Comparison of ENCODE assay signal across 31 cellular contexts in the genomic region with DNA sequence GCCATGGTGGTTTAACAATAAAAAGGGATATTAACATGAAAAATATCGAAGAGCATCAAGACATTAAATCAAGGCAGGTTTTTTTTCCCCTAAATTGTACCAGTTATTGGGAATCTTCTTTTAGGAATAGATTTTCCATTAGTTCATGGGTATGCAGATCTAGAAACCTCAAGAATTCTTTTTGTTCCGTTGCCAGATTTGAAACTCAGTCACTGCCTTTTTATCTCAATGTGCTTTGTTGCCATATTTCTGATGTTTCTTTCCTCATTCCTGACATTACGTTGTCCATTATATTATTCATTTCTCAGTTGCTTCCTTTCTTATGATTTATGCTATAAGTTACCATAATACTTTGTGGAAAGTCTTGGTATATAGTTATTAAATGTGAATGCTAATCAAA.
"Had no signal": no experiment of that assay in that cellular context is flagged by ENCODE, and none has a peak within 500 bp of the region (broad histone marks: within the 10 kb centered on the region; RNA-seq: fewer than 3 reads in every experiment).

No MANE protein-coding gene starts in this region.

- H3K4me1 ChIP-seq: left lung, prostate gland, right atrium auricular region, spleen, testis, uterus had no signal

- H3K4me3 Mint-ChIP-seq: activated CD4-positive, alpha-beta T cell treated with anti-CD3 and anti-CD28 coated beads, Interleukin-2, amount 10 ng/mL, durations not matched to agents 7 days and 5 days; activated CD8-positive, alpha-beta memory T cell treated with anti-CD3 and anti-CD28 coated beads, Interleukin-2, amount 10 ng/mL, durations not matched to agents 7 days and 5 days; activated CD8-positive, alpha-beta T cell treated with anti-CD3 and anti-CD28 coated beads for 36 hours; activated naive CD4-positive, alpha-beta T cell treated with anti-CD3 and anti-CD28 coated beads, Interleukin-2, amount 10 ng/mL, durations not matched to agents 7 days and 5 days; endodermal cell; immature natural killer cell; naive thymus-derived CD4-positive, alpha-beta T cell; neural crest cell had no signal

- H3K9me3 Mint-ChIP-seq: activated CD8-positive, alpha-beta T cell treated with anti-CD3 and anti-CD28 coated beads for 36 hours; activated naive CD4-positive, alpha-beta T cell treated with anti-CD3 and anti-CD28 coated beads, Interleukin-2, amount 10 ng/mL, durations not matched to agents 7 days and 5 days; endodermal cell; immature natural killer cell; naive thymus-derived CD4-positive, alpha-beta T cell; neural crest cell had no signal

- DNase-seq: activated CD4-positive, alpha-beta T cell treated with anti-CD3 and anti-CD28 coated beads, Interleukin-2, amount 10 ng/mL, durations not matched to agents 7 days and 5 days; activated CD4-positive, CD25-positive, alpha-beta regulatory T cell treated with anti-CD3 and anti-CD28 coated beads, Interleukin-2, amount 50 U/mL, for 72 hours; activated CD8-positive, alpha-beta memory T cell treated with anti-CD3 and anti-CD28 coated beads, Interleukin-2, amount 10 ng/mL, durations not matched to agents 7 days and 5 days; activated CD8-positive, alpha-beta T cell treated with anti-CD3 and anti-CD28 coated beads for 36 hours; activated effector memory CD4-positive, alpha-beta T cell treated with anti-CD3 and anti-CD28 coated beads, Interleukin-2, amount 50 U/mL, for 16 hours; activated naive CD4-positive, alpha-beta T cell treated with anti-CD3 and anti-CD28 coated beads, Interleukin-2, amount 10 ng/mL, durations not matched to agents 7 days and 5 days; activated T-cell treated with anti-CD3 and anti-CD28 coated beads for 4 hours; anterior cingulate cortex; cerebellar nuclear complex; cortex of kidney; endodermal cell; glutamatergic neuron; immature natural killer cell; kidney glomerular epithelial cell; left lung; naive thymus-derived CD4-positive, alpha-beta T cell; spleen; stimulated activated CD4-positive, alpha-beta T cell treated with anti-CD3 and anti-CD28 coated beads, Interleukin-4, amount 100 ng/mL, for 1 hour; stimulated activated naive CD4-positive, alpha-beta T cell; testis; trophoblast cell; uterus; WERI-Rb-1 had no signal

- H3K27me3 Mint-ChIP-seq: activated CD4-positive, alpha-beta T cell treated with anti-CD3 and anti-CD28 coated beads, Interleukin-2, amount 10 ng/mL, durations not matched to agents 7 days and 5 days; activated CD8-positive, alpha-beta memory T cell treated with anti-CD3 and anti-CD28 coated beads, Interleukin-2, amount 10 ng/mL, durations not matched to agents 7 days and 5 days; activated CD8-positive, alpha-beta T cell treated with anti-CD3 and anti-CD28 coated beads for 36 hours; activated naive CD4-positive, alpha-beta T cell treated with anti-CD3 and anti-CD28 coated beads, Interleukin-2, amount 10 ng/mL, durations not matched to agents 7 days and 5 days; naive thymus-derived CD4-positive, alpha-beta T cell had no signal

- H3K36me3 ChIP-seq: left lung, prostate gland, right atrium auricular region, spleen, uterus, WERI-Rb-1 had no signal

- H2AFZ ChIP-seq: hepatocyte had no signal

- H3K4me3 ChIP-seq: hepatocyte, left lung, lung, prostate gland, right atrium auricular region, spleen, testis, uterus had no signal

- H3K9me3 ChIP-seq: left lung, prostate gland, right atrium auricular region, spleen, testis, uterus had no signal

- H3K27me3 ChIP-seq: foreskin keratinocyte, hepatocyte, left lung, right atrium auricular region, spleen, testis, uterus had no signal

- H3K4me2 ChIP-seq: hepatocyte had no signal

- H3K4me1 Mint-ChIP-seq: activated CD4-positive, alpha-beta T cell treated with anti-CD3 and anti-CD28 coated beads, Interleukin-2, amount 10 ng/mL, durations not matched to agents 7 days and 5 days; activated naive CD4-positive, alpha-beta T cell treated with anti-CD3 and anti-CD28 coated beads, Interleukin-2, amount 10 ng/mL, durations not matched to agents 7 days and 5 days; endodermal cell; naive thymus-derived CD4-positive, alpha-beta T cell had no signal

- H3K27ac ChIP-seq: foreskin keratinocyte, hepatocyte, left lung, prostate gland, right atrium auricular region, spleen, testis, uterus, WERI-Rb-1 had no signal

- H3K27ac Mint-ChIP-seq: activated CD4-positive, alpha-beta T cell treated with anti-CD3 and anti-CD28 coated beads, Interleukin-2, amount 10 ng/mL, durations not matched to agents 7 days and 5 days; activated CD8-positive, alpha-beta memory T cell treated with anti-CD3 and anti-CD28 coated beads, Interleukin-2, amount 10 ng/mL, durations not matched to agents 7 days and 5 days; activated CD8-positive, alpha-beta T cell treated with anti-CD3 and anti-CD28 coated beads for 36 hours; activated naive CD4-positive, alpha-beta T cell treated with anti-CD3 and anti-CD28 coated beads, Interleukin-2, amount 10 ng/mL, durations not matched to agents 7 days and 5 days; endodermal cell; immature natural killer cell; naive thymus-derived CD4-positive, alpha-beta T cell had no signal

- H3K79me2 ChIP-seq: hepatocyte had no signal

- H3K36me3 Mint-ChIP-seq: activated CD8-positive, alpha-beta memory T cell treated with anti-CD3 and anti-CD28 coated beads, Interleukin-2, amount 10 ng/mL, durations not matched to agents 7 days and 5 days; activated naive CD4-positive, alpha-beta T cell treated with anti-CD3 and anti-CD28 coated beads, Interleukin-2, amount 10 ng/mL, durations not matched to agents 7 days and 5 days had no signal

- FAIRE-seq: bronchial epithelial cell, TTC549 had no signal
